8 cellular contexts compared by ENCODE assay signal in genomic region chr18:58438161-58438983, GRCh38.
A peak's percentile ranks its signal among the peaks of the same experiment; 100 is the strongest.
DNase-seq lines count a peak whose midpoint lies in the region; ATAC-seq and TF ChIP-seq lines count a peak whose summit lies in the region.

No MANE protein-coding gene starts in this region.

- no peaks in the 10 kb centered on the region for H3K9me3 Mint-ChIP-seq in naive thymus-derived CD8-positive, alpha-beta T cell

- no peaks in the 10 kb centered on the region for H3K36me3 ChIP-seq in HAP-1 (replicated peaks)

- in situ Hi-C loops in HAP-1 (cut with MboI; ENCODE audit: low sequenced_read_pairs) = no loop called here

- peak overlapping the region; percentile 67 to 87 (median 80) for H3K4me3 Mint-ChIP-seq in naive thymus-derived CD8-positive, alpha-beta T cell

- H3K27me3 Mint-ChIP-seq in naive thymus-derived CD8-positive, alpha-beta T cell = peaks cover 0 to 1% (median 0%) of the 10 kb centered on the region in 5 donors

- no peaks in the 10 kb centered on the region for H3K9me3 ChIP-seq in HAP-1

- no peaks in the 10 kb centered on the region for H3K4me1 ChIP-seq in HAP-1

- DNase-seq in AG20443 (ENCODE audit: low spot score) (peak; percentile 56), cardiac fibroblast (ENCODE audit: low read depth in 2 of 2) (peak; percentile 27), HAP-1 (ENCODE audit: low spot score in 2 of 2) (no peak), RKO (ENCODE audit: low spot score) (no peak), ecto neural progenitor cell (ENCODE audit: low spot score) (no peak)
- DNase-seq in naive thymus-derived CD8-positive, alpha-beta T cell = peak in 1 of 10 donors; percentile 12

- peaks cover 7 to 23% (median 17%) of the 10 kb centered on the region in 4 donors for H3K4me1 Mint-ChIP-seq in naive thymus-derived CD8-positive, alpha-beta T cell

- H3K4me3 ChIP-seq in cardiac fibroblast (replicated peaks in 1 of 2; ENCODE audit: low read depth in 2 of 2, low read length in 2 of 2) (peak overlapping the region in 1 of 2 donors; percentile 7), HAP-1 (no peak overlapping the region)

- POLR2A ChIA-PET in naive thymus-derived CD8-positive, alpha-beta T cell (lab: Charles Lee) = no interaction called here

- peak overlapping the region; percentile 21 to 89 (median 75) for H3K27ac Mint-ChIP-seq in naive thymus-derived CD8-positive, alpha-beta T cell

- TF ChIP-seq CTCF in cardiac fibroblast (IDR thresholded peaks at IDR 0.05; ENCODE audit: low read depth, low read length) = no peak

- ATAC-seq in HG03139 (IDR thresholded peaks at IDR 0.05; ENCODE audit: unreplicated experiment) = peak; percentile 56
- ATAC-seq in naive thymus-derived CD8-positive, alpha-beta T cell = peak; percentile 36 to 41
- no peak for ATAC-seq in HG03378 (IDR thresholded peaks at IDR 0.05; ENCODE audit: unreplicated experiment)

- H3K36me3 Mint-ChIP-seq in naive thymus-derived CD8-positive, alpha-beta T cell = peaks cover 0 to 4% (median 0%) of the 10 kb centered on the region in 3 donors

- H3K27me3 ChIP-seq in HAP-1 (ENCODE audit: low read depth) = 0 out of 2 replicates have a peak, but pooled peaks cover 2% of the 10 kb centered on the region

Comparison
In these comparisons a context has a peak if more than half of its experiments do, and no peak if none do; other contexts are left out.
1. DNase-seq: peak in AG20443 (single experiment) and cardiac fibroblast (2 of 2); none in HAP-1 (0 of 2), RKO (single experiment) and ecto neural progenitor cell (single experiment).